ENCODE assay signal across 13 cellular contexts in the genomic region with DNA sequence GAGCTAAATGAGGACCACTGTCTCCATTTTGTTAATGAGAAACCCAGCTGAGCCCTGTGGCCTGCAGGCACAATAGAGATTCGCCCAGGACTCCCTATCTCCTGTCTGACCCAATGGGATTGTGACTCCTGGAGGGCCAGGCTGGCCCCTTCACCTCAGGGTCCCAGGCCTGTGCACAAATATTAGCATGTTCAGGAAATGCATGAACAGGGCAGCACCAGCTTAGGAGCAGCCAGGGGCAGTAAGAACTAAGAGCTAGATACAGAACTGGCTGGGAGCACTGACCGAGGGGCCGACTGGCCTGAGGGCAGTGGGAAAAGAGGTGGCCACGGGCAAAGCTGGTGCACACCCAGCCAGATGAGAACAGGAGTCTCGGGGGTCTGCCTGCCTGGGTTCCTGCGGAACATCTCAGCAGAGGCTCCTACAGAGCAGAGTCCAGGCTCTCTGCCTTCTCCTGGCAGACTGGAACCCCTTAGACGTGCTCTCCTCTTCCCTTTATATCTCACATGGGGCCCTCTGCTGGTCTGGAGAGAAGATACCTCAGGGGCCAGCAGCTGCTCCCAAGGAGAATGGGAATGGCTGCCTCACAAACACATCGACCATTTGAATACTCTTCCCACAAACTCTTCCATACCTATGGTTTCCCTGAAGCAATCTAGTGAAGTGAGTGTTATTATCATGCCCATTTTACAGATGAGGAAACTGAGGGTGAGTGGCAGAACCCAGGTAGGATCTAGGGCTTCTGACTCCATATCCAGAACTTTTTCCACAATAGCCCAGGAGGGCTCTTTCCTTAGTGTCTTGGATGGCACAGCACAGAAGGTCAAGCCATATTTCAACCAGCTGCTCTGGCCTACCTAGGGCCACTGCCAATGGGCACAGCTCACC.
DNase-seq lines count a peak whose midpoint lies in the region; ATAC-seq and TF ChIP-seq lines count a peak whose summit lies in the region.
"Had no signal": no experiment of that assay in that cellular context is flagged by ENCODE, and none has a peak within 500 bp of the region (broad histone marks: within the 10 kb centered on the region; RNA-seq: fewer than 3 reads in every experiment).

No MANE protein-coding gene starts in this region.

- H3K4me2 ChIP-seq in Loucy (ENCODE audit: low read depth, low read length, poor library complexity, severe bottlenecking), result no peak overlapping the region

- intact Hi-C loops in Right ventricle myocardium inferior (cut with DNase I) (no loop called here), left ventricle myocardium superior (cut with micrococcal nuclease) (no loop called here), spleen (cut with DNase I; ENCODE audit: low total_unique reads) (no loop called here)

- H3K27me3 ChIP-seq in Loucy (ENCODE audit: insufficient read depth, low read length, poor library complexity, severe bottlenecking) (no peaks in the 10 kb centered on the region), spleen (replicated peaks in 1 of 7) (peaks cover 3 to 67% (median 14%) of the 10 kb centered on the region in 7 donors)

- TF ChIP-seq POLR2A in spleen (IDR thresholded peaks at IDR 0.05), result no peak

- 73 to 81% (median 76%) methylated on average over 7 to 8 of the region's 8 CpGs for WGBS in spleen, 5 donors

- TF ChIP-seq CTCF in Loucy (conservative IDR thresholded peaks at IDR 0.05; ENCODE audit: low read length) (peak; percentile 45), cardiac fibroblast (IDR thresholded peaks at IDR 0.05; ENCODE audit: low read depth, low read length) (no peak), spleen (IDR thresholded peaks at IDR 0.05 in 8 of 11, conservative IDR thresholded peaks at IDR 0.05 in 3 of 11) (peak in 1 of 11 experiments; percentile 8)

- no peaks in the 10 kb centered on the region for H3F3A ChIP-seq in Loucy (ENCODE audit: low read depth)

- H3K4me1 ChIP-seq in Loucy (ENCODE audit: insufficient read depth, low read length, poor library complexity, severe bottlenecking) (no peaks in the 10 kb centered on the region), spleen (no peaks in the 10 kb centered on the region)
- H3K4me1 ChIP-seq: gastroesophageal sphincter had no signal

- H3K27ac ChIP-seq in spleen, result no peak overlapping the region
- H3K27ac ChIP-seq: C4-2B, gastroesophageal sphincter had no signal

- no peak overlapping the region for H3K9ac ChIP-seq in Loucy (ENCODE audit: low read depth, low read length, poor library complexity, severe bottlenecking)

- no peaks in the 10 kb centered on the region for H3K36me3 ChIP-seq in Loucy (ENCODE audit: insufficient read depth, low read length)
- H3K36me3 ChIP-seq in spleen, result no peaks in the 10 kb centered on the region
- H3K36me3 ChIP-seq: gastroesophageal sphincter had no signal

- H3K9me3 ChIP-seq in Loucy (ENCODE audit: insufficient read depth, low read depth, low read length), result no peaks in the 10 kb centered on the region
- no peaks in the 10 kb centered on the region for H3K9me3 ChIP-seq in spleen
- H3K9me3 ChIP-seq: gastroesophageal sphincter had no signal

- ATAC-seq in Right ventricle myocardium inferior (no peak), left ventricle myocardium superior (no peak), HG02938 (IDR thresholded peaks at IDR 0.05; ENCODE audit: unreplicated experiment) (no peak)
- ATAC-seq: gastroesophageal sphincter had no signal

- H3K4me3 ChIP-seq in Loucy (ENCODE audit: low read length, poor library complexity, severe bottlenecking) (no peak overlapping the region), cardiac fibroblast (replicated peaks in 1 of 2; ENCODE audit: low read depth in 2 of 2, low read length in 2 of 2) (no peak overlapping the region), spleen (no peak overlapping the region)
- H3K4me3 ChIP-seq: gastroesophageal sphincter, lung had no signal

- H2AFZ ChIP-seq in Loucy (ENCODE audit: low read length), result no peak overlapping the region

- H4K20me1 ChIP-seq in Loucy (ENCODE audit: insufficient read depth, low read length, poor library complexity, severe bottlenecking), result no peaks in the 10 kb centered on the region

- no peaks in the 10 kb centered on the region for H3K79me2 ChIP-seq in Loucy (ENCODE audit: insufficient read depth, low read length)

- no peaks in the 10 kb centered on the region for H3K9me2 ChIP-seq in Loucy (replicated peaks; ENCODE audit: low read depth, low read length)

- peak; percentile 21 for DNase-seq in Right ventricle myocardium inferior (ENCODE audit: missing footprints)
- no peak for DNase-seq in left ventricle myocardium superior
- peak; percentile 8 to 11 for DNase-seq in cardiac fibroblast (ENCODE audit: low read depth in 2 of 2)
- peak; percentile 38 for DNase-seq in spleen
- DNase-seq in stimulated activated CD4-positive, alpha-beta T cell treated with anti-CD3 and anti-CD28 coated beads, Interleukin-15, amount 100 ng/mL, for 24 hours, result no peak
- no peak for DNase-seq in anterior cingulate cortex (lab: John Stamatoyannopoulos, UW)
- DNase-seq: activated CD4-positive, alpha-beta T cell treated with anti-CD3 and anti-CD28 coated beads for 48 hours; NCI-H187 treated with DMSO at 0.1 percent for 48 hours had no signal

Comparison
In these comparisons a context has a peak if more than half of its experiments do, and no peak if none do; other contexts are left out.
1. DNase-seq: peak in Right ventricle myocardium inferior (single experiment), cardiac fibroblast (2 of 2) and spleen (single experiment); none in left ventricle myocardium superior (single experiment), stimulated activated CD4-positive, alpha-beta T cell treated with anti-CD3 and anti-CD28 coated beads, Interleukin-15, amount 100 ng/mL, for 24 hours (single experiment) and anterior cingulate cortex (0 of 58).